ENCODE assay signal across 29 cellular contexts in genomic region chr9:101418518-101419111, GRCh38. TPM values are rescaled to one million over a fixed set of nuclear protein-coding genes. Genes with fewer than 3 reads are reported as not detected.
A peak's percentile ranks its signal among the peaks of the same experiment; 100 is the strongest.
DNase-seq lines count a peak whose midpoint lies in the region; ATAC-seq and TF ChIP-seq lines count a peak whose summit lies in the region.
"Had no signal": no experiment of that assay in that cellular context is flagged by ENCODE, and none has a peak within 500 bp of the region (broad histone marks: within the 10 kb centered on the region; RNA-seq: fewer than 3 reads in every experiment).

No MANE protein-coding gene starts in this region.

- no peak for TF ChIP-seq CTCF in uterus (IDR thresholded peaks at IDR 0.05)

- no peak overlapping the region for H3K4me3 ChIP-seq in ACC112 (ENCODE audit: low read depth, low read length)
- no peak overlapping the region for H3K4me3 ChIP-seq in uterus
- H3K4me3 ChIP-seq: gastrocnemius medialis, testis had no signal

- no peak overlapping the region for H3K4me3 Mint-ChIP-seq in activated CD4-positive, alpha-beta memory T cell treated with anti-CD3 and anti-CD28 coated beads for 36 hours
- H3K4me3 Mint-ChIP-seq: activated naive CD4-positive, alpha-beta T cell treated with anti-CD3 and anti-CD28 coated beads for 36 hours; naive thymus-derived CD4-positive, alpha-beta T cell; stimulated activated naive B cell treated with anti-CD40 and anti-IgM and Interleukin-4, amounts not matched to agents 10 μg/mL and 1 μg/mL and 100 μg/mL, for 72 hours had no signal

- no peaks in the 10 kb centered on the region for H3K4me1 Mint-ChIP-seq in activated CD4-positive, alpha-beta memory T cell treated with anti-CD3 and anti-CD28 coated beads for 36 hours (ENCODE audit: low read depth)
- H3K4me1 Mint-ChIP-seq: naive thymus-derived CD4-positive, alpha-beta T cell had no signal

- H2AFZ ChIP-seq in ACC112 (ENCODE audit: low read length, unreplicated experiment) = no peak overlapping the region
- H2AFZ ChIP-seq: parathyroid adenoma had no signal

- no peaks in the 10 kb centered on the region for H3K36me3 ChIP-seq in ACC112 (ENCODE audit: insufficient read depth, low read length)
- no peaks in the 10 kb centered on the region for H3K36me3 ChIP-seq in uterus

- peaks cover 19% of the 10 kb centered on the region for H3K36me3 Mint-ChIP-seq in activated CD4-positive, alpha-beta memory T cell treated with anti-CD3 and anti-CD28 coated beads for 36 hours

- peaks cover 0 to 17% of the 10 kb centered on the region in 2 donors for H3K9me3 ChIP-seq in uterus
- H3K9me3 ChIP-seq: testis had no signal

- no peak for TF ChIP-seq POLR2A in uterus (IDR thresholded peaks at IDR 0.05)

- peak; percentile 35 for ATAC-seq in left lobe of liver
- no peak for ATAC-seq in GM18868 (IDR thresholded peaks at IDR 0.05; ENCODE audit: unreplicated experiment)
- ATAC-seq in GM21423 (IDR thresholded peaks at IDR 0.05; ENCODE audit: unreplicated experiment) = no peak
- ATAC-seq: gastrocnemius medialis; naive thymus-derived CD4-positive, alpha-beta T cell; sciatic nerve; stimulated activated naive B cell treated with anti-CD40 and anti-IgM and Interleukin-4, amounts not matched to agents 10 μg/mL and 1 μg/mL and 100 μg/mL, for 72 hours had no signal

- intact Hi-C loops in activated CD4-positive, alpha-beta memory T cell treated with anti-CD3 and anti-CD28 coated beads for 36 hours (cut with micrococcal nuclease) = no loop called here
- intact Hi-C loops in uterus (cut with DNase I; ENCODE audit: low total_unique reads) = no loop called here

- peak; percentile 48 for DNase-seq in LHCN-M2 (ENCODE audit: low read depth)
- peak in 4 of 61 donors; percentile 3 to 24 (median 6) for DNase-seq in caudate nucleus (lab: John Stamatoyannopoulos, UW)
- DNase-seq in left lobe of liver (ENCODE audit: low spot score) = no peak
- no peak for DNase-seq in activated CD4-positive, alpha-beta memory T cell treated with anti-CD3 and anti-CD28 coated beads for 36 hours
- DNase-seq in uterus = no peak
- DNase-seq: ACHN; activated CD4-positive, CD25-positive, alpha-beta regulatory T cell treated with anti-CD3 and anti-CD28 coated beads, Interleukin-2, amount 50 U/mL, for 72 hours; activated naive CD4-positive, alpha-beta T cell treated with anti-CD3 and anti-CD28 coated beads for 36 hours; activated T-cell treated with anti-CD3 and anti-CD28 coated beads, Interleukin-2, amount 50 U/mL, for 48 hours; anterior cingulate cortex; gastrocnemius medialis; hypothalamus; mesenchymal stem cell; naive thymus-derived CD4-positive, alpha-beta T cell; NCI-H1048; NCI-H2029 treated with DMSO at 0.1 percent for 48 hours; NCI-H446 treated with DMSO at 0.1 percent for 48 hours; RPMI8226; stimulated activated naive B cell treated with anti-CD40 and anti-IgM and Interleukin-4, amounts not matched to agents 10 μg/mL and 1 μg/mL and 100 μg/mL, for 72 hours; testis had no signal

- H3K4me1 ChIP-seq in ACC112 (ENCODE audit: control insufficient read depth, insufficient read depth, low read length, unreplicated experiment) = peaks cover 10% of the 10 kb centered on the region
- H3K4me1 ChIP-seq in uterus = no peaks in the 10 kb centered on the region
- H3K4me1 ChIP-seq: gastrocnemius medialis, parathyroid adenoma had no signal

- H3K27ac Mint-ChIP-seq in activated CD4-positive, alpha-beta memory T cell treated with anti-CD3 and anti-CD28 coated beads for 36 hours = no peak overlapping the region
- H3K27ac Mint-ChIP-seq: activated naive CD4-positive, alpha-beta T cell treated with anti-CD3 and anti-CD28 coated beads for 36 hours; naive thymus-derived CD4-positive, alpha-beta T cell; stimulated activated naive B cell treated with anti-CD40 and anti-IgM and Interleukin-4, amounts not matched to agents 10 μg/mL and 1 μg/mL and 100 μg/mL, for 72 hours had no signal

- H3K79me2 ChIP-seq in ACC112 (ENCODE audit: control insufficient read depth, insufficient read depth, low read length, unreplicated experiment) = no peaks in the 10 kb centered on the region
- H3K79me2 ChIP-seq: parathyroid adenoma had no signal

- no peaks in the 10 kb centered on the region for H3K27me3 Mint-ChIP-seq in activated CD4-positive, alpha-beta memory T cell treated with anti-CD3 and anti-CD28 coated beads for 36 hours
- H3K27me3 Mint-ChIP-seq: naive thymus-derived CD4-positive, alpha-beta T cell; stimulated activated naive B cell treated with anti-CD40 and anti-IgM and Interleukin-4, amounts not matched to agents 10 μg/mL and 1 μg/mL and 100 μg/mL, for 72 hours had no signal

- peaks cover 10% of the 10 kb centered on the region; the same call in 1 of the 2 replicates for H3K27me3 ChIP-seq in ACC112 (ENCODE audit: insufficient read depth, low read length)
- H3K27me3 ChIP-seq in uterus = no peaks in the 10 kb centered on the region
- H3K27me3 ChIP-seq: gastrocnemius medialis, testis had no signal

- peaks cover 58% of the 10 kb centered on the region for H3K9me3 Mint-ChIP-seq in activated CD4-positive, alpha-beta memory T cell treated with anti-CD3 and anti-CD28 coated beads for 36 hours

- POLR2A ChIA-PET in activated CD4-positive, alpha-beta memory T cell treated with anti-CD3 and anti-CD28 coated beads for 36 hours (lab: Charles Lee) = interaction anchor here (0.7 kb wide), 1 partner anchor 146 kb away, joined by 3 read pairs; no protein-coding TSS in a partner anchor

- H3K27ac ChIP-seq in ACC112 (ENCODE audit: low read depth, low read length) (peak overlapping the region; percentile 23; the same call in 1 of the 2 replicates), caudate nucleus (ENCODE audit: low read depth, low read length) (peak overlapping the region; percentile 55), uterus (no peak overlapping the region)
- H3K27ac ChIP-seq: C4-2B, gastrocnemius medialis, parathyroid adenoma, testis had no signal

- CTCF ChIA-PET in activated CD4-positive, alpha-beta memory T cell treated with anti-CD3 and anti-CD28 coated beads for 36 hours (lab: Charles Lee) = no interaction called here

RNA-seq across cellular contexts. Expression of gene ALDOB, which starts 17.0 kb away (rescaled TPM):
- total RNA-seq in LHCN-M2 (2014; rRNA removed) = not detected in 2 replicates
- polyA plus RNA-seq in LHCN-M2 (2012) = not detected
- total RNA-seq in left lobe of liver = 4,002 TPM
- not detected for total RNA-seq in activated CD4-positive, alpha-beta memory T cell treated with anti-CD3 and anti-CD28 coated beads for 36 hours
- total RNA-seq in uterus = under 1 TPM in 1 of 4 donors, not detected in 3; 0.95 TPM
- total RNA-seq: activated CD8-positive, alpha-beta memory T cell treated with anti-CD3 and anti-CD28 coated beads for 36 hours; activated naive CD4-positive, alpha-beta T cell treated with anti-CD3 and anti-CD28 coated beads for 36 hours; G401; naive thymus-derived CD4-positive, alpha-beta T cell; sciatic nerve had no signal
- polyA plus RNA-seq: keratinocyte; naive thymus-derived CD4-positive, alpha-beta T cell had no signal

RNA-seq across cellular contexts. Expression of gene ZNF189, which starts 20.0 kb away (rescaled TPM):
- total RNA-seq in LHCN-M2 (2014; rRNA removed) (12.1 and 14.6 TPM in 2 replicates), left lobe of liver (8.3 TPM), uterus (10 to 100 TPM; 18.8 to 61.9 (median 34.0) TPM)
- 5.4 TPM for polyA plus RNA-seq in LHCN-M2 (2012)
- total RNA-seq in activated CD4-positive, alpha-beta memory T cell treated with anti-CD3 and anti-CD28 coated beads for 36 hours = 10 to 100 TPM; 10.2 to 10.6 TPM

RNA-seq across cellular contexts. Expression of gene MRPL50, which starts 20.2 kb away (rescaled TPM):
- total RNA-seq in LHCN-M2 (2014; rRNA removed) (13.5 and 14.6 TPM in 2 replicates), left lobe of liver (5.1 TPM), uterus (10 to 100 TPM; 11.5 to 44.8 (median 23.2) TPM)
- 6.2 TPM for polyA plus RNA-seq in LHCN-M2 (2012)
- total RNA-seq in activated CD4-positive, alpha-beta memory T cell treated with anti-CD3 and anti-CD28 coated beads for 36 hours = 10 to 100 TPM; 13.3 to 13.4 TPM

RNA-seq across cellular contexts. Expression of gene BAAT, which starts 33.8 kb away (rescaled TPM):
- total RNA-seq in LHCN-M2 (2014; rRNA removed) (0.06 TPM in 1 of 2 replicates, not detected in the other), left lobe of liver (459 TPM), uterus (not detected)
- polyA plus RNA-seq in LHCN-M2 (2012) = not detected
- not detected for total RNA-seq in activated CD4-positive, alpha-beta memory T cell treated with anti-CD3 and anti-CD28 coated beads for 36 hours
- total RNA-seq: activated naive CD4-positive, alpha-beta T cell treated with anti-CD3 and anti-CD28 coated beads for 36 hours; G401; sciatic nerve had no signal
- polyA plus RNA-seq: naive thymus-derived CD4-positive, alpha-beta T cell had no signal

Comparison
In these comparisons a context has a peak if more than half of its experiments do, and no peak if none do; other contexts are left out.
1. H3K27ac ChIP-seq: peak in ACC112 (single experiment) and caudate nucleus (single experiment); none in uterus (0 of 2).
2. RNA of gene ALDOB, which starts 17.0 kb away (total RNA-seq): 4,002 TPM in left lobe of liver (single experiment); 0.95 TPM in uterus, not detected in LHCN-M2 and not detected in activated CD4-positive, alpha-beta memory T cell treated with anti-CD3 and anti-CD28 coated beads for 36 hours; every median in the first group is over 1,000 times any median in the second.